ENCODE assay signal across 8 cellular contexts in genomic region chr20:33810885-33811762, GRCh38. TPM values are rescaled to one million over a fixed set of nuclear protein-coding genes. Genes with fewer than 3 reads are reported as not detected.
DNase-seq lines count a peak whose midpoint lies in the region; ATAC-seq and TF ChIP-seq lines count a peak whose summit lies in the region.

TSS of gene CHMP4B (plus strand) at chr20:33811348. CDS start at chr20:33811469, 121 bp downstream.

- CTCF ChIA-PET in T-cell (lab: Charles Lee) = interaction anchor here in 1 of 2 donors (0.5 to 1.7 kb wide), 5 partner anchors 16 to 301 kb away, joined by 3 to 5 read pairs (median 3); partner anchors contain the start of gene EIF2S2

- peak within 1 kb of the TSS; percentile 92 to 99 (median 96) for H3K4me3 Mint-ChIP-seq in T-cell
- peak within 1 kb of the TSS; percentile 92 for H3K4me3 Mint-ChIP-seq in type B pancreatic cell

- peak within 1 kb of the TSS; percentile 80 for H3K4me3 ChIP-seq in GM12875 (ENCODE audit: low read depth, low read length)

- 0 to 1% (median 0%) methylated on average over 57 to 70 of the region's 70 CpGs for WGBS in adipose tissue, 3 donors

- intact Hi-C loops in cardiac septum (cut with DNase I) = loop anchor here (2.0 to 5.0 kb wide), 2 partner anchors 181 to 302 kb away; partner anchors contain the start of genes EIF2S2 and RALY

- ATAC-seq in HG02798 (IDR thresholded peaks at IDR 0.05; ENCODE audit: poor library complexity, unreplicated experiment) (peak; percentile 98), T-cell (replicated peaks in 1 of 4) (peak; percentile 97 to 99 (median 98))

- H3K27ac Mint-ChIP-seq in T-cell (peak within 1 kb of the TSS; percentile 79 to 94), type B pancreatic cell (peak within 1 kb of the TSS; percentile 97)

- H3K36me3 Mint-ChIP-seq in T-cell = peaks cover 9% of the 10 kb centered on the region
- peaks cover 13% of the 10 kb centered on the region for H3K36me3 Mint-ChIP-seq in type B pancreatic cell

- no peaks in the 10 kb centered on the region for H3K9me3 Mint-ChIP-seq in T-cell
- no peaks in the 10 kb centered on the region for H3K9me3 Mint-ChIP-seq in type B pancreatic cell

- H3K4me1 Mint-ChIP-seq in T-cell (peaks cover 44 to 46% (median 45%) of the 10 kb centered on the region in 3 donors), type B pancreatic cell (ENCODE audit: unreplicated experiment) (peaks cover 32% of the 10 kb centered on the region)

- peak within 1 kb of the TSS; percentile 98 for H3K27ac ChIP-seq in adipose tissue (ENCODE audit: low read depth, low read length)

- TF ChIP-seq CTCF in GM12875 (IDR thresholded peaks at IDR 0.05; ENCODE audit: borderline replicate concordance, insufficient read depth, low read depth, low read length) = no peak
- no peak for TF ChIP-seq CTCF in type B pancreatic cell (conservative IDR thresholded peaks at IDR 0.05)

- POLR2A ChIA-PET in T-cell (lab: Charles Lee) = interaction anchor here (0.7 to 1.3 kb wide), 3 partner anchors 21 to 301 kb away, joined by 3 to 8 read pairs (median 7); partner anchors contain the start of genes EIF2S2 (in 1 of the 2) and RALY (in 1 of the 2)

- H3K27me3 Mint-ChIP-seq in T-cell (no peaks in the 10 kb centered on the region), type B pancreatic cell (no peaks in the 10 kb centered on the region)

- peak; percentile 97 for DNase-seq in NCI-H1436 (lab: John Stamatoyannopoulos, UW)
- DNase-seq in T-cell = peak; percentile 95 to 99 (median 99)
- peak; percentile 100 for DNase-seq in cardiac septum (ENCODE audit: low spot score)
- DNase-seq in pons (ENCODE audit: low spot score) = peak; percentile 97
- peak; percentile 100 for DNase-seq in type B pancreatic cell (ENCODE audit: extremely low spot score, unreplicated experiment)

RNA-seq across cellular contexts. Expression of gene CHMP4B, which starts in this region (rescaled TPM):
- 10 to 100 TPM; 45.1 to 64.7 (median 60.8) TPM for total RNA-seq in T-cell
- 100 to 1,000 TPM in 1 of 3 donors, 10 to 100 TPM in 2; 50.9 to 131 (median 97.2) TPM for polyA plus RNA-seq in adipose tissue
- total RNA-seq in cardiac septum = 101 TPM
- 111 and 170 TPM in 2 replicates for total RNA-seq in type B pancreatic cell (ENCODE audit: low replicate concordance)

Comparison
In these comparisons a context has a peak if more than half of its experiments do, and no peak if none do; other contexts are left out.
1. Peak in every context shown above with its lines: DNase-seq, ATAC-seq, H3K4me3 ChIP-seq and H3K27ac ChIP-seq.